Comparison of ENCODE assay signal across 1 cellular context in the genomic region with DNA sequence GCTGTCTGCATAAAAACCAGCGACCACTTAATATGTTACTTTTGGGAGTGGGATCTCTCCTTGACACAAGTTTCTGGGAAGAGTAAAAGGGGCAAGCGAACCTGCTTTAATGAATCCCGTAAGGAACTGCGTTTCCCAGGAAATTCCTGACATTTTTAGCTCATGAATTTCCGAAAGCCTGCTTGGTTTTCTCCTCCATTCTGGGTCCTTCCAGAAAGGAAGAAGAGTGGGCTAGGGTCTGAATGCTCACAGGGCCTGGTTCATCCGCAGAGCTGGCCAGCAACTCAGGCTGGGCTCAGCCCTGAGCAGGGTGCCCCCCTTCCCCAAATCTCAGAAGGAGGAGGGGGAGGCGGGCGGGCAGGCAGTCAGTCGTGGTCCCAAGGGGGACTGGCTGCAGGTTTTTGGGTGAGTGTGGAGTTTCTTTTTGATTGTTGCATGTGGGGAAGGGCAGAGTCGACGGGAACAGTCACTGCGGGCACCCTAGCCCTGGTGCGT.
TF ChIP-seq lines count a peak whose summit lies in the region.

No MANE protein-coding gene starts in this region.

TF ChIP-seq in K562, 482 proteins besides CTCF, POLR2A, EP300 and RAD21:
- TF ChIP-seq, protein P1, sequence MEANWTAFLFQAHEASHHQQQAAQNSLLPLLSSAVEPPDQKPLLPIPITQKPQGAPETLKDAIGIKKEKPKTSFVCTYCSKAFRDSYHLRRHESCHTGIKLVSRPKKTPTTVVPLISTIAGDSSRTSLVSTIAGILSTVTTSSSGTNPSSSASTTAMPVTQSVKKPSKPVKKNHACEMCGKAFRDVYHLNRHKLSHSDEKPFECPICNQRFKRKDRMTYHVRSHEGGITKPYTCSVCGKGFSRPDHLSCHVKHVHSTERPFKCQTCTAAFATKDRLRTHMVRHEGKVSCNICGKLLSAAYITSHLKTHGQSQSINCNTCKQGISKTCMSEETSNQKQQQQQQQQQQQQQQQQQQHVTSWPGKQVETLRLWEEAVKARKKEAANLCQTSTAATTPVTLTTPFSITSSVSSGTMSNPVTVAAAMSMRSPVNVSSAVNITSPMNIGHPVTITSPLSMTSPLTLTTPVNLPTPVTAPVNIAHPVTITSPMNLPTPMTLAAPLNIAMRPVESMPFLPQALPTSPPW (CRISPR knock-in tag; IDR thresholded peaks at IDR 0.05), result peak; percentile 52; the same call in 1 of the 2 replicates
- TF ChIP-seq, protein P2, sequence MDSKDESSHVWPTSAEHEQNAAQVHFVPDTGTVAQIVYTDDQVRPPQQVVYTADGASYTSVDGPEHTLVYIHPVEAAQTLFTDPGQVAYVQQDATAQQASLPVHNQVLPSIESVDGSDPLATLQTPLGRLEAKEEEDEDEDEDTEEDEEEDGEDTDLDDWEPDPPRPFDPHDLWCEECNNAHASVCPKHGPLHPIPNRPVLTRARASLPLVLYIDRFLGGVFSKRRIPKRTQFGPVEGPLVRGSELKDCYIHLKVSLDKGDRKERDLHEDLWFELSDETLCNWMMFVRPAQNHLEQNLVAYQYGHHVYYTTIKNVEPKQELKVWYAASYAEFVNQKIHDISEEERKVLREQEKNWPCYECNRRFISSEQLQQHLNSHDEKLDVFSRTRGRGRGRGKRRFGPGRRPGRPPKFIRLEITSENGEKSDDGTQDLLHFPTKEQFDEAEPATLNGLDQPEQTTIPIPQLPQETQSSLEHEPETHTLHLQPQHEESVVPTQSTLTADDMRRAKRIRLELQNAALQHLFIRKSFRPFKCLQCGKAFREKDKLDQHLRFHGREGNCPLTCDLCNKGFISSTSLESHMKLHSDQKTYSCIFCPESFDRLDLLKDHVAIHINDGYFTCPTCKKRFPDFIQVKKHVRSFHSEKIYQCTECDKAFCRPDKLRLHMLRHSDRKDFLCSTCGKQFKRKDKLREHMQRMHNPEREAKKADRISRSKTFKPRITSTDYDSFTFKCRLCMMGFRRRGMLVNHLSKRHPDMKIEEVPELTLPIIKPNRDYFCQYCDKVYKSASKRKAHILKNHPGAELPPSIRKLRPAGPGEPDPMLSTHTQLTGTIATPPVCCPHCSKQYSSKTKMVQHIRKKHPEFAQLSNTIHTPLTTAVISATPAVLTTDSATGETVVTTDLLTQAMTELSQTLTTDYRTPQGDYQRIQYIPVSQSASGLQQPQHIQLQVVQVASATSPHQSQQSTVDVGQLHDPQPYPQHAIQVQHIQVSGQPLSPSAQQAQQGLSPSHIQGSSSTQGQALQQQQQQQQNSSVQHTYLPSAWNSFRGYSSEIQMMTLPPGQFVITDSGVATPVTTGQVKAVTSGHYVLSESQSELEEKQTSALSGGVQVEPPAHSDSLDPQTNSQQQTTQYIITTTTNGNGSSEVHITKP (IDR thresholded peaks at IDR 0.05; ENCODE audit: partially characterized antibody), result peak; percentile 97
- TF ChIP-seq, protein P3, sequence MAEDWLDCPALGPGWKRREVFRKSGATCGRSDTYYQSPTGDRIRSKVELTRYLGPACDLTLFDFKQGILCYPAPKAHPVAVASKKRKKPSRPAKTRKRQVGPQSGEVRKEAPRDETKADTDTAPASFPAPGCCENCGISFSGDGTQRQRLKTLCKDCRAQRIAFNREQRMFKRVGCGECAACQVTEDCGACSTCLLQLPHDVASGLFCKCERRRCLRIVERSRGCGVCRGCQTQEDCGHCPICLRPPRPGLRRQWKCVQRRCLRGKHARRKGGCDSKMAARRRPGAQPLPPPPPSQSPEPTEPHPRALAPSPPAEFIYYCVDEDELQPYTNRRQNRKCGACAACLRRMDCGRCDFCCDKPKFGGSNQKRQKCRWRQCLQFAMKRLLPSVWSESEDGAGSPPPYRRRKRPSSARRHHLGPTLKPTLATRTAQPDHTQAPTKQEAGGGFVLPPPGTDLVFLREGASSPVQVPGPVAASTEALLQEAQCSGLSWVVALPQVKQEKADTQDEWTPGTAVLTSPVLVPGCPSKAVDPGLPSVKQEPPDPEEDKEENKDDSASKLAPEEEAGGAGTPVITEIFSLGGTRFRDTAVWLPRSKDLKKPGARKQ (CRISPR knock-in tag; IDR thresholded peaks at IDR 0.05), result no peak
- no peak for TF ChIP-seq ZKSCAN8 (CRISPR knock-in tag; IDR thresholded peaks at IDR 0.05)
- no peak for TF ChIP-seq HDAC8 (tag; IDR thresholded peaks at IDR 0.05)
TF ChIP-seq in K562: peak in this region for 2.
